In the genomic region with DNA sequence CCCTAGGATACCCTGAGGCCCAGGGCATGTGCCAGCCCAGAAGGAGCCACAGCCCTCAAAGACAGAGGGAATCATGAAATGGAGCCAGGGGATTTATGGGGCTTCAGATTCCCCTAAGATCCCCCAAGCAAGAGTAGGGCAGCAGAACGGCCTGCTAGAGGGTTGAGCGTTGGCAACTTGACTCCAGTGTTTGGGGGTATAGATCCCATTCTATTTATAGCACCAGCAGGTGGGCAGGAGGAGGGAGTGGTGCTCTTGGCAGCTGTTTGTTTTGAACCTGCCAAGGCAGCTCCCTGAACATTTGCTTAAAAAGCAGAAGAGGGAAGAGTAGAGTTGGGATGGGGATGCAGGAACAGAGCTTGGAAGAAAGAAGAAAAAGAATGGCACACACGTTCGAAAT, we compare ENCODE assay signal across 21 cellular contexts. TPM values are rescaled to one million over a fixed set of nuclear protein-coding genes. Genes with fewer than 3 reads are reported as not detected.
DNase-seq lines count a peak whose midpoint lies in the region; ATAC-seq, FAIRE-seq and TF ChIP-seq lines count a peak whose summit lies in the region.
"Had no signal": no experiment of that assay in that cellular context is flagged by ENCODE, and none has a peak within 500 bp of the region (broad histone marks: within the 10 kb centered on the region; RNA-seq: fewer than 3 reads in every experiment).

No MANE protein-coding gene starts in this region.

- no peaks in the 10 kb centered on the region for H3K9me3 Mint-ChIP-seq in endothelial cell (ENCODE audit: unreplicated experiment)
- H3K9me3 Mint-ChIP-seq: activated CD4-positive, alpha-beta memory T cell treated with anti-CD3 and anti-CD28 coated beads for 36 hours; naive thymus-derived CD4-positive, alpha-beta T cell had no signal

- no peaks in the 10 kb centered on the region for H3K36me3 ChIP-seq in HAP-1 (replicated peaks)
- H3K36me3 ChIP-seq: brain microvascular endothelial cell, lower lobe of right lung, Peyer's patch, stomach had no signal

- no peak for FAIRE-seq in GM12892 (lab: Jason Lieb, UNC)

- H3K36me3 Mint-ChIP-seq in endothelial cell (ENCODE audit: low read depth, unreplicated experiment) = no peaks in the 10 kb centered on the region
- H3K36me3 Mint-ChIP-seq: activated CD4-positive, alpha-beta memory T cell treated with anti-CD3 and anti-CD28 coated beads for 36 hours; activated naive CD8-positive, alpha-beta T cell; CD4-positive, CD25-positive, alpha-beta regulatory T cell; naive thymus-derived CD4-positive, alpha-beta T cell had no signal

- H3K27ac Mint-ChIP-seq in endothelial cell (ENCODE audit: unreplicated experiment) = no peak overlapping the region
- H3K27ac Mint-ChIP-seq: activated CD4-positive, alpha-beta memory T cell treated with anti-CD3 and anti-CD28 coated beads for 36 hours; activated naive CD8-positive, alpha-beta T cell; naive thymus-derived CD4-positive, alpha-beta T cell had no signal

- peaks cover 29% of the 10 kb centered on the region for H3K4me1 Mint-ChIP-seq in endothelial cell (ENCODE audit: unreplicated experiment)
- H3K4me1 Mint-ChIP-seq: CD4-positive, CD25-positive, alpha-beta regulatory T cell; naive thymus-derived CD4-positive, alpha-beta T cell had no signal

- DNase-seq in COLO668 (lab: John Stamatoyannopoulos, UW; ENCODE audit: unreplicated experiment) = peak; percentile 63
- peak; percentile 60 for DNase-seq in NCI-H1092 (lab: John Stamatoyannopoulos, UW)
- DNase-seq in NCI-H345 treated with DMSO at 0.1 percent for 48 hours (lab: John Stamatoyannopoulos, UW; ENCODE audit: unreplicated experiment) = peak; percentile 28
- DNase-seq in cerebellar cortex (ENCODE audit: low spot score) = peak; percentile 40
- no peak for DNase-seq in GM12892 (ENCODE audit: insufficient read length)
- DNase-seq in HAP-1 (ENCODE audit: low spot score in 2 of 2) = no peak
- no peak for DNase-seq in endothelial cell (ENCODE audit: low spot score)
- DNase-seq: activated CD4-positive, alpha-beta memory T cell treated with anti-CD3 and anti-CD28 coated beads for 36 hours; activated T-cell treated with anti-CD3 and anti-CD28 coated beads, Interleukin-2, amount 50 U/mL, for 48 hours; brain microvascular endothelial cell; CD4-positive, CD25-positive, alpha-beta regulatory T cell; dermis blood vessel endothelial cell; glutamatergic neuron; lower lobe of right lung; naive thymus-derived CD4-positive, alpha-beta T cell; Peyer's patch; stomach had no signal

- H3K9me3 ChIP-seq in HAP-1 = no peaks in the 10 kb centered on the region
- H3K9me3 ChIP-seq: lower lobe of right lung, Peyer's patch, stomach had no signal

- no peaks in the 10 kb centered on the region for H3K27me3 ChIP-seq in HAP-1 (ENCODE audit: low read depth)
- H3K27me3 ChIP-seq: brain microvascular endothelial cell, Peyer's patch, stomach had no signal

- no peak for TF ChIP-seq CTCF in endothelial cell (IDR thresholded peaks at IDR 0.05; ENCODE audit: unreplicated experiment)

- no peak for ATAC-seq in HG03159 (IDR thresholded peaks at IDR 0.05; ENCODE audit: unreplicated experiment)
- ATAC-seq: lower lobe of right lung; naive thymus-derived CD4-positive, alpha-beta T cell had no signal

- peaks cover 6% of the 10 kb centered on the region for H3K27me3 Mint-ChIP-seq in endothelial cell (ENCODE audit: unreplicated experiment)
- H3K27me3 Mint-ChIP-seq: activated CD4-positive, alpha-beta memory T cell treated with anti-CD3 and anti-CD28 coated beads for 36 hours had no signal

- no peak overlapping the region for H3K4me3 Mint-ChIP-seq in endothelial cell (ENCODE audit: unreplicated experiment)
- H3K4me3 Mint-ChIP-seq: activated CD4-positive, alpha-beta memory T cell treated with anti-CD3 and anti-CD28 coated beads for 36 hours; activated naive CD8-positive, alpha-beta T cell; CD4-positive, CD25-positive, alpha-beta regulatory T cell; naive thymus-derived CD4-positive, alpha-beta T cell had no signal

- H3K4me1 ChIP-seq in HAP-1 = peaks cover 1% of the 10 kb centered on the region; the same call in 1 of the 2 replicates
- H3K4me1 ChIP-seq: lower lobe of right lung, Peyer's patch, stomach had no signal

- TF ChIP-seq POLR2A in GM12892 (IDR thresholded peaks at IDR 0.05; ENCODE audit: low read depth, low read length) = no peak

- in situ Hi-C loops in HAP-1 (cut with MboI; ENCODE audit: low sequenced_read_pairs) = no loop called here

- H3K4me3 ChIP-seq in HAP-1 = no peak overlapping the region
- H3K4me3 ChIP-seq: lower lobe of right lung, Peyer's patch, stomach had no signal

RNA-seq across cellular contexts. Expression of a gene that starts 33.7 kb away (rescaled TPM):
- polyA plus RNA-seq in GM12892 (2012; ENCODE audit: missing spikeins) = 167 TPM
- total RNA-seq in endothelial cell (ENCODE audit: unreplicated experiment) = 472 TPM

RNA-seq across cellular contexts. Expression of a gene that starts 42.6 kb away (rescaled TPM):
- polyA plus RNA-seq in GM12892 (2012; ENCODE audit: missing spikeins) = 0.19 TPM
- total RNA-seq in endothelial cell (ENCODE audit: unreplicated experiment) = not detected
- total RNA-seq: activated CD4-positive, alpha-beta memory T cell treated with anti-CD3 and anti-CD28 coated beads for 36 hours; CD4-positive, CD25-positive, alpha-beta regulatory T cell; dermis blood vessel endothelial cell; lower lobe of right lung; naive thymus-derived CD4-positive, alpha-beta T cell; Peyer's patch; pulmonary artery endothelial cell; stomach; urinary bladder had no signal
- polyA plus RNA-seq: stomach, urinary bladder had no signal

Comparison
In these comparisons a context has a peak if more than half of its experiments do, and no peak if none do; other contexts are left out.
1. DNase-seq: peak in COLO668 (single experiment), NCI-H1092 (single experiment), NCI-H345 treated with DMSO at 0.1 percent for 48 hours (single experiment) and cerebellar cortex (single experiment); none in GM12892 (single experiment), HAP-1 (0 of 2) and endothelial cell (single experiment).